Comparison of ENCODE assay signal across 3 cellular contexts in the genomic region with DNA sequence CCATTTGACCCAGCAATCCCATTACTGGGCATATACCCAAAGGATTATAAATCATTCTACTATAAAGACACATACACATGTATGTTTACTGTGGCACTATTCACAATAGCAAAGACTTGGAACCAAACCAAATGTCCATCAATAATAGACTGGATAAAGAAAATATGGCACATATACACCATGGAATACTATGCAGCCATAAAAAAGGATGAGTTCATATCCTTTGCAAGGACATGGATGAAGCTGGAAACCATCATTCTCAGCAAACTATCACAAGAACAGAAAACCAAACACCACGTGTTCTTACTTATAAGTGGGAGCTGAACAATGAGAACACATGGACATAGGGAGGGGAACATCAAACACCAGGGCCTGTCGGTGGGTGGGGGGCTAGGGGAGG. TPM values are rescaled to one million over a fixed set of nuclear protein-coding genes. Genes with fewer than 3 reads are reported as not detected.
"Had no signal": no experiment of that assay in that cellular context is flagged by ENCODE, and none has a peak within 500 bp of the region (broad histone marks: within the 10 kb centered on the region; RNA-seq: fewer than 3 reads in every experiment).

No MANE protein-coding gene starts in this region.

RNA-seq across cellular contexts. Expression of a gene that starts 34.3 kb away (rescaled TPM):
- total RNA-seq: HT-29, HT1080 had no signal
- polyA plus RNA-seq: IgD-negative memory B cell had no signal
